Comparison of ENCODE assay signal across 25 cellular contexts in genomic region chr16:79434097-79434496, GRCh38.
"Had no signal": no experiment of that assay in that cellular context is flagged by ENCODE, and none has a peak within 500 bp of the region (broad histone marks: within the 10 kb centered on the region; RNA-seq: fewer than 3 reads in every experiment).

No MANE protein-coding gene starts in this region.

- H3K27ac Mint-ChIP-seq: dendritic cell treated with granulocyte-macrophage colony-stimulating factor and Interleukin-4, amounts not matched to agents 40 ng/mL and 50 ng/mL, for 4 days; effector memory CD8-positive, alpha-beta T cell; endodermal cell; naive thymus-derived CD4-positive, alpha-beta T cell had no signal

- H3K4me1 ChIP-seq: colonic mucosa had no signal

- H3K9me3 ChIP-seq: colonic mucosa, esophagus squamous epithelium, gastrocnemius medialis, heart right ventricle, left lung, lower lobe of right lung had no signal

- H3K27ac ChIP-seq: colonic mucosa, epithelial cell of prostate, esophagus squamous epithelium, gastrocnemius medialis, heart right ventricle, left lung, lower lobe of right lung had no signal

- ATAC-seq: effector memory CD8-positive, alpha-beta T cell; esophagus mucosa; gastrocnemius medialis; heart right ventricle; left cardiac atrium; left lung; left ventricle myocardium superior; lower lobe of right lung; naive thymus-derived CD4-positive, alpha-beta T cell had no signal

- H3K4me3 ChIP-seq: colonic mucosa, esophagus squamous epithelium, gastrocnemius medialis, heart right ventricle, left lung, lower lobe of right lung had no signal

- H3K9me3 Mint-ChIP-seq: dendritic cell treated with granulocyte-macrophage colony-stimulating factor and Interleukin-4, amounts not matched to agents 40 ng/mL and 50 ng/mL, for 4 days; effector memory CD8-positive, alpha-beta T cell had no signal

- H3K36me3 ChIP-seq: colonic mucosa, esophagus squamous epithelium, gastrocnemius medialis, heart right ventricle, left lung, lower lobe of right lung had no signal

- DNase-seq: colonic mucosa; cortex of kidney; effector CD8-positive, alpha-beta T cell; effector memory CD8-positive, alpha-beta T cell; endodermal cell; erythroblast; esophagus squamous epithelium; foreskin fibroblast; foreskin melanocyte; gastrocnemius medialis; glutamatergic neuron; heart right ventricle; hippocampal formation; left cardiac atrium; left lung; left ventricle myocardium superior; lower lobe of right lung; mesendoderm; midbrain; naive thymus-derived CD4-positive, alpha-beta T cell had no signal

- H3K4me1 Mint-ChIP-seq: naive thymus-derived CD4-positive, alpha-beta T cell had no signal

- H3K4me3 Mint-ChIP-seq: dendritic cell treated with granulocyte-macrophage colony-stimulating factor and Interleukin-4, amounts not matched to agents 40 ng/mL and 50 ng/mL, for 4 days; effector memory CD8-positive, alpha-beta T cell; endodermal cell; naive thymus-derived CD4-positive, alpha-beta T cell had no signal

- H3K27me3 ChIP-seq: colonic mucosa, esophagus squamous epithelium, gastrocnemius medialis, heart right ventricle, left lung had no signal

- FAIRE-seq: islet of Langerhans, keratinocyte had no signal

- H3K27me3 Mint-ChIP-seq: effector memory CD8-positive, alpha-beta T cell; naive thymus-derived CD4-positive, alpha-beta T cell had no signal
